14 cellular contexts compared by ENCODE assay signal in the genomic region with DNA sequence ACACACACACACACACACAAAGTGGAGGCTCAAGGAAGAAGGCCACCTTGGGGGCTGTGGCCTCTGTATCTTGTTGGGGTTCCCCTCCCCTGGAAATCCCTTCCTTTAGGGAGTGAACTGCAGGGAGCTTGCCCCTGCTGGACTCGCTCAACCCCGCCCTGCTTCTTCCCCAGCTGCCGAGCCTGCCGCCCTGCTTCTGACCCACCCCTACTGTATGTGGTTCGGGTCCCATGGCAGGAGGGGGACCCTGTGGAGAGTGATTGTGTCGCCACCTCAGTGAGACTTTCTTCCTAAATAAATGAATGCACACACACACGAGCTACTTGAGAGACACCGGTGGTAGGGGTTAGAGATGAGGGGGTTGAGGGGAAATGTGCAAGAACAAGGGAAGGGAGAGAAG.
A peak's percentile ranks its signal among the peaks of the same experiment; 100 is the strongest.
DNase-seq lines count a peak whose midpoint lies in the region; ATAC-seq, FAIRE-seq and TF ChIP-seq lines count a peak whose summit lies in the region.
"Had no signal": no experiment of that assay in that cellular context is flagged by ENCODE, and none has a peak within 500 bp of the region (broad histone marks: within the 10 kb centered on the region; RNA-seq: fewer than 3 reads in every experiment).

No MANE protein-coding gene starts in this region.

- BruUV-seq in OCI-LY7 (replicated peaks; lab: Mats Ljungman, UMichigan) = no TSS peak

- no peak overlapping the region for H4K5ac ChIP-seq in H1 (ENCODE audit: insufficient read length, low read depth, low read length)

- H3K23ac ChIP-seq in H1 (ENCODE audit: insufficient read length) = no peak overlapping the region

- H2BK15ac ChIP-seq in H1 (ENCODE audit: low read length) = 0 out of 2 replicates have a peak overlapping the region, but pooled peaks have one; percentile 10

- H3K27me3 ChIP-seq in left ventricle myocardium inferior (ENCODE audit: low read depth) (peaks cover 38% of the 10 kb centered on the region), H1 (replicated peaks in 1 of 4; ENCODE audit: control insufficient read depth in 3 of 4, extremely low read depth in 1 of 4, insufficient read depth in 3 of 4, low read length in 3 of 4) (no peaks in the 10 kb centered on the region; a peak in 1 of 7 replicates)
- H3K27me3 ChIP-seq in CD8-positive, alpha-beta T cell (ENCODE audit: insufficient read depth, low read length) = no peaks in the 10 kb centered on the region
- H3K27me3 ChIP-seq: BLaER1 treated with 17β-estradiol and CSF1 and Interleukin-3, amounts not matched to agents 10 nM and 100 nM had no signal

- no peaks in the 10 kb centered on the region for H3K36me3 ChIP-seq in left ventricle myocardium inferior
- H3K36me3 ChIP-seq in CD8-positive, alpha-beta T cell (ENCODE audit: insufficient read depth, low read length) = no peaks in the 10 kb centered on the region
- H3K36me3 ChIP-seq in H1 (ENCODE audit: control insufficient read depth in 2 of 4, insufficient read depth in 4 of 4, low read length in 3 of 4) = no peaks in the 10 kb centered on the region
- no peaks in the 10 kb centered on the region for H3K36me3 ChIP-seq in OCI-LY7 (ENCODE audit: insufficient read depth, low read length)
- H3K36me3 ChIP-seq: BLaER1 treated with 17β-estradiol and CSF1 and Interleukin-3, amounts not matched to agents 10 nM and 100 nM had no signal

- no peaks in the 10 kb centered on the region for H3K23me2 ChIP-seq in H1 (ENCODE audit: low read depth, low read length)

- POLR2A ChIA-PET in CD8-positive, alpha-beta T cell (lab: Charles Lee) = no interaction called here
- POLR2A ChIA-PET in H1 (lab: Charles Lee; ENCODE audit: partially characterized antibody) (interaction anchor here (1.2 to 1.3 kb wide), 2 partner anchors 24 to 68 kb away, joined by 3 to 4 read pairs; no protein-coding TSS in a partner anchor), OCI-LY7 (lab: Charles Lee) (interaction anchor here (0.6 kb wide), 1 partner anchor 127 kb away, joined by 6 read pairs; no protein-coding TSS in a partner anchor)

- no peak for TF ChIP-seq POLR2A in H1 (IDR thresholded peaks at IDR 0.05; ENCODE audit: control extremely low read depth in 1 of 2, low read depth in 2 of 2, low read length in 2 of 2)

- H3K9me3 ChIP-seq in left ventricle myocardium inferior (replicated peaks) = no peaks in the 10 kb centered on the region
- no peaks in the 10 kb centered on the region for H3K9me3 ChIP-seq in CD8-positive, alpha-beta T cell (ENCODE audit: low read length)
- no peaks in the 10 kb centered on the region for H3K9me3 ChIP-seq in H1 (ENCODE audit: insufficient read depth in 2 of 2, low read depth in 1 of 2, low read length in 1 of 2)
- H3K9me3 ChIP-seq in OCI-LY7 (ENCODE audit: low read length) = no peaks in the 10 kb centered on the region
- H3K9me3 ChIP-seq: BLaER1 treated with 17β-estradiol and CSF1 and Interleukin-3, amounts not matched to agents 10 nM and 100 nM had no signal

- H3K18ac ChIP-seq in H1 (ENCODE audit: extremely low read depth, low read length) = no peak overlapping the region

- H3K9ac ChIP-seq in H1 (replicated peaks in 1 of 4; ENCODE audit: extremely low read depth in 1 of 4, low read depth in 3 of 4, low read length in 3 of 4) = no peak overlapping the region
- H3K9ac ChIP-seq: BLaER1 treated with 17β-estradiol and CSF1 and Interleukin-3, amounts not matched to agents 10 nM and 100 nM had no signal

- H3K27me3 Mint-ChIP-seq in CD8-positive, alpha-beta T cell (ENCODE audit: low read depth) = no peaks in the 10 kb centered on the region
- H3K27me3 Mint-ChIP-seq: B cell had no signal

- no peak overlapping the region for H4K91ac ChIP-seq in H1 (replicated peaks; ENCODE audit: insufficient read length, low read length)

- DNase-seq in Right ventricle myocardium inferior (ENCODE audit: missing footprints) (peak; percentile 43), left ventricle myocardium inferior (no peak), H1 (ENCODE audit: low read depth in 1 of 2, low spot score in 2 of 2) (no peak), urothelium cell line (ENCODE audit: low spot score) (no peak), OCI-LY7 (ENCODE audit: low spot score) (no peak), MV-4-11 (lab: John Stamatoyannopoulos, UW) (no peak)
- no peak for DNase-seq in CD8-positive, alpha-beta T cell
- DNase-seq: Calu3, DMS79 treated with DMSO at 0.1 percent for 48 hours, GF-D8, GOT3, H9 had no signal

- WGBS in H1 (ENCODE audit: extremely low coverage in 1 of 2, insufficient coverage in 1 of 2, insufficient read length in 1 of 2, insufficient replicate concordance in 2 of 2, low coverage in 1 of 2, low lambda C conversion rate in 2 of 2, missing lambda C conversion rate in 1 of 2), 2 experiments = 81% methylated on average over 8 of the region's 8 CpGs; no CpG with 5 or more reads in 1 of the 2 experiments

- no peak overlapping the region for H3K14ac ChIP-seq in H1 (ENCODE audit: insufficient read length)

- no peak overlapping the region for H2AK5ac ChIP-seq in H1 (ENCODE audit: low read depth, low read length)

- no peak overlapping the region for H2BK120ac ChIP-seq in H1 (replicated peaks; ENCODE audit: low read depth, low read length)

- no peak overlapping the region for H2BK5ac ChIP-seq in H1 (ENCODE audit: low read depth, low read length)

- FAIRE-seq in H1 (lab: Jason Lieb, UNC) (no peak), urothelium cell line (lab: Jason Lieb, UNC) (peak; percentile 77)

- H3K4me2 ChIP-seq in H1 (ENCODE audit: insufficient read depth in 1 of 2, low read depth in 2 of 2, low read length in 2 of 2) (no peak overlapping the region), OCI-LY7 (ENCODE audit: low read length) (no peak overlapping the region)
- H3K4me2 ChIP-seq: BLaER1 treated with 17β-estradiol and CSF1 and Interleukin-3, amounts not matched to agents 10 nM and 100 nM had no signal

- H2BK12ac ChIP-seq in H1 (ENCODE audit: low read depth, low read length) = no peak overlapping the region

- peak overlapping the region; percentile 73 for H3K27ac Mint-ChIP-seq in CD8-positive, alpha-beta T cell
- H3K27ac Mint-ChIP-seq: B cell had no signal

- no peak overlapping the region for H4K8ac ChIP-seq in H1 (ENCODE audit: extremely low read depth, insufficient read depth, low read length)

- H3K4me3 Mint-ChIP-seq in CD8-positive, alpha-beta T cell = peak overlapping the region; percentile 42
- H3K4me3 Mint-ChIP-seq: B cell, H9 had no signal

- H3K79me1 ChIP-seq in H1 (ENCODE audit: low read depth, low read length) = 0 out of 2 replicates have a peak, but pooled peaks cover 2% of the 10 kb centered on the region

- H3K9me3 Mint-ChIP-seq in CD8-positive, alpha-beta T cell = no peaks in the 10 kb centered on the region
- H3K9me3 Mint-ChIP-seq: H9 had no signal

- H3K4me1 ChIP-seq in left ventricle myocardium inferior (peaks cover 5% of the 10 kb centered on the region), H1 (replicated peaks in 1 of 4; ENCODE audit: control insufficient read depth in 3 of 4, insufficient read depth in 4 of 4, low read length in 3 of 4) (peaks cover 0 to 32% (median 18%) of the 10 kb centered on the region in 4 experiments; a peak in 6 of 7 replicates), OCI-LY7 (ENCODE audit: insufficient read depth, low read length, poor library complexity, severe bottlenecking) (peaks cover 22% of the 10 kb centered on the region)
- peaks cover 11% of the 10 kb centered on the region for H3K4me1 ChIP-seq in CD8-positive, alpha-beta T cell (ENCODE audit: insufficient read depth, low read length)

- peaks cover 36% of the 10 kb centered on the region for H3K4me1 Mint-ChIP-seq in CD8-positive, alpha-beta T cell (ENCODE audit: low read depth)

- H4K20me1 ChIP-seq in H1 (replicated peaks in 1 of 2; ENCODE audit: control insufficient read depth in 1 of 2, insufficient read depth in 2 of 2, low read length in 2 of 2) (peaks cover 0 to 3% of the 10 kb centered on the region in 2 experiments), OCI-LY7 (ENCODE audit: insufficient read depth, low read length) (no peaks in the 10 kb centered on the region)

- H3K36me3 Mint-ChIP-seq in CD8-positive, alpha-beta T cell = no peaks in the 10 kb centered on the region

- CTCF ChIA-PET in CD8-positive, alpha-beta T cell (lab: Charles Lee) = no interaction called here
- CTCF ChIA-PET in H1 (lab: Charles Lee; ENCODE audit: partially characterized antibody) (interaction anchor here (1.3 kb wide), 1 partner anchor 66 kb away, joined by 4 read pairs; no protein-coding TSS in a partner anchor), OCI-LY7 (lab: Charles Lee; ENCODE audit: unreplicated experiment) (no interaction called here)

- H3K4me3 ChIP-seq in left ventricle myocardium inferior (no peak overlapping the region), H1 (ENCODE audit: extremely low read depth in 1 of 4, insufficient read depth in 2 of 4, low read depth in 3 of 4, low read length in 4 of 4) (no peak overlapping the region), OCI-LY7 (ENCODE audit: low read depth, low read length, poor library complexity, severe bottlenecking) (no peak overlapping the region)
- H3K4me3 ChIP-seq in CD8-positive, alpha-beta T cell (ENCODE audit: low read depth, low read length) = no peak overlapping the region
- H3K4me3 ChIP-seq: BLaER1 treated with 17β-estradiol and CSF1 and Interleukin-3, amounts not matched to agents 10 nM and 100 nM had no signal

- intact Hi-C loops in Right ventricle myocardium inferior (cut with DNase I) = no loop called here
- intact Hi-C loops in left ventricle myocardium inferior (cut with micrococcal nuclease) = no loop called here
- intact Hi-C loops in CD8-positive, alpha-beta T cell (cut with DNase I, micrococcal nuclease) = no loop called here
- intact Hi-C loops in OCI-LY7 (cut with micrococcal nuclease; ENCODE audit: unreplicated experiment) = no loop called here

- no peak overlapping the region for H3K56ac ChIP-seq in H1 (replicated peaks; ENCODE audit: insufficient read length, low read depth, low read length)

- TF ChIP-seq CTCF in left ventricle myocardium inferior (IDR thresholded peaks at IDR 0.05; ENCODE audit: borderline replicate concordance) (no peak), H1 (IDR thresholded peaks at IDR 0.05; ENCODE audit: control extremely low read depth in 1 of 3, insufficient read depth in 1 of 3, low read depth in 1 of 3, low read length in 3 of 3) (no peak), OCI-LY7 (conservative IDR thresholded peaks at IDR 0.05; ENCODE audit: low read length) (no peak)
- TF ChIP-seq CTCF in CD8-positive, alpha-beta T cell (IDR thresholded peaks at IDR 0.05) = no peak

- no peak for ATAC-seq in Right ventricle myocardium inferior
- ATAC-seq in CD8-positive, alpha-beta T cell = no peak

- no peak overlapping the region for H3K27ac ChIP-seq in left ventricle myocardium inferior (replicated peaks)
- no peak overlapping the region for H3K27ac ChIP-seq in CD8-positive, alpha-beta T cell (ENCODE audit: low read depth, low read length)
- no peak overlapping the region for H3K27ac ChIP-seq in H1 (ENCODE audit: low read depth, low read length)
- H3K27ac ChIP-seq in OCI-LY7 (ENCODE audit: low read depth, low read length, poor library complexity, severe bottlenecking) = no peak overlapping the region
- H3K27ac ChIP-seq: BLaER1 treated with 17β-estradiol and CSF1 and Interleukin-3, amounts not matched to agents 10 nM and 100 nM had no signal

- H3K9me2 ChIP-seq in OCI-LY7 (ENCODE audit: insufficient read depth, low read length) = no peaks in the 10 kb centered on the region

- H3K4ac ChIP-seq in H1 (replicated peaks; ENCODE audit: insufficient read length, low read depth, low read length) = no peak overlapping the region

- no peak overlapping the region for H2BK20ac ChIP-seq in H1 (ENCODE audit: low read length)

- TF ChIP-seq EP300 in H1 (IDR thresholded peaks at IDR 0.05; ENCODE audit: borderline replicate concordance in 1 of 2, low read depth in 2 of 2, low read length in 2 of 2) = no peak

- H3K79me2 ChIP-seq in H1 (ENCODE audit: control insufficient read depth in 1 of 2, insufficient read depth in 2 of 2, low read length in 2 of 2) (no peaks in the 10 kb centered on the region), OCI-LY7 (ENCODE audit: insufficient read depth, low read depth, low read length) (no peaks in the 10 kb centered on the region)

- TF ChIP-seq RAD21 in H1 (IDR thresholded peaks at IDR 0.05 in 1 of 2, conservative IDR thresholded peaks at IDR 0.05 in 1 of 2; ENCODE audit: low read depth in 2 of 2, low read length in 2 of 2) = no peak

- H2AFZ ChIP-seq in H1 (ENCODE audit: low read length) = no peak overlapping the region
- H2AFZ ChIP-seq in OCI-LY7 (ENCODE audit: low read length) = no peak overlapping the region
